ENCODE assay signal across 24 cellular contexts in genomic region chr5:9382511-9382910, GRCh38.
DNase-seq lines count a peak whose midpoint lies in the region; ATAC-seq, FAIRE-seq and TF ChIP-seq lines count a peak whose summit lies in the region.
"Had no signal": no experiment of that assay in that cellular context is flagged by ENCODE, and none has a peak within 500 bp of the region (broad histone marks: within the 10 kb centered on the region; RNA-seq: fewer than 3 reads in every experiment).

No MANE protein-coding gene starts in this region.

- intact Hi-C loops in body of pancreas (cut with DNase I) (no loop called here), right cardiac atrium (cut with DNase I) (no loop called here)

- ATAC-seq in body of pancreas (peak; percentile 38), HG03108 (IDR thresholded peaks at IDR 0.05; ENCODE audit: unreplicated experiment) (no peak), right cardiac atrium (no peak)
- ATAC-seq: A549; CD8-positive, alpha-beta T cell had no signal

- H3K4me1 ChIP-seq in body of pancreas (no peaks in the 10 kb centered on the region), right cardiac atrium (ENCODE audit: control insufficient read depth, insufficient read depth, low read length) (peaks cover 6% of the 10 kb centered on the region)
- H3K4me1 ChIP-seq: A549; BLaER1 treated with 17β-estradiol and CSF1 and Interleukin-3, amounts not matched to agents 10 nM and 100 nM had no signal

- FAIRE-seq in HTR-8/SVneo (lab: Jason Lieb, UNC): peak; percentile 40
- FAIRE-seq: A549, D721Med, GM12878, GM18507 had no signal

- WGBS in body of pancreas, 2 donors: 24 to 44% methylated on average over 1 of the region's 1 CpG
- WGBS in right cardiac atrium: 55% methylated on average over 1 of the region's 1 CpG

- H3K4me3 ChIP-seq in body of pancreas (no peak overlapping the region), epithelial cell of esophagus (ENCODE audit: low read length) (no peak overlapping the region), right cardiac atrium (ENCODE audit: low read length) (no peak overlapping the region)
- H3K4me3 ChIP-seq: A549; BLaER1 treated with 17β-estradiol and CSF1 and Interleukin-3, amounts not matched to agents 10 nM and 100 nM; GM12878 had no signal

- H3K36me3 ChIP-seq in body of pancreas (replicated peaks in 1 of 2; ENCODE audit: insufficient read depth in 1 of 2, low read depth in 2 of 2): no peaks in the 10 kb centered on the region
- H3K36me3 ChIP-seq: BLaER1 treated with 17β-estradiol and CSF1 and Interleukin-3, amounts not matched to agents 10 nM and 100 nM had no signal

- H3K9me3 ChIP-seq in body of pancreas (no peaks in the 10 kb centered on the region), right cardiac atrium (ENCODE audit: control insufficient read depth, low read length) (peaks cover 8% of the 10 kb centered on the region)
- H3K9me3 ChIP-seq: A549; BLaER1 treated with 17β-estradiol and CSF1 and Interleukin-3, amounts not matched to agents 10 nM and 100 nM; Caco-2 had no signal

- H3K27ac ChIP-seq in body of pancreas (no peak overlapping the region), right cardiac atrium (ENCODE audit: low read length) (no peak overlapping the region)
- H3K27ac ChIP-seq: 22Rv1; A549; BLaER1 treated with 17β-estradiol and CSF1 and Interleukin-3, amounts not matched to agents 10 nM and 100 nM; C4-2B had no signal

- H3K27me3 ChIP-seq in body of pancreas (no peaks in the 10 kb centered on the region), right cardiac atrium (ENCODE audit: control insufficient read depth, insufficient read depth) (no peaks in the 10 kb centered on the region)
- H3K27me3 ChIP-seq: BLaER1 treated with 17β-estradiol and CSF1 and Interleukin-3, amounts not matched to agents 10 nM and 100 nM had no signal

- no peak for TF ChIP-seq CTCF in body of pancreas (IDR thresholded peaks at IDR 0.05)
- no peak for TF ChIP-seq CTCF in epithelial cell of esophagus (IDR thresholded peaks at IDR 0.05; ENCODE audit: insufficient read depth, low read depth, low read length, missing control alignments)

- DNase-seq in HTR-8/SVneo (ENCODE audit: insufficient read length, low spot score) (no peak), body of pancreas (no peak), epithelial cell of esophagus (ENCODE audit: low read depth) (peak; percentile 37), hepatic stellate cell (ENCODE audit: low spot score) (no peak), right cardiac atrium (no peak)
- DNase-seq: AML-193; Caco-2; Calu3; CD4-positive, alpha-beta T cell; CD8-positive, alpha-beta T cell; DMS153; DMS53; DMS79; DND-41; EL; GDM1 had no signal

- no peak for TF ChIP-seq POLR2A in body of pancreas (IDR thresholded peaks at IDR 0.05)
